In genomic region chr16:6076631-6077030, GRCh38 we compare ENCODE assay signal across 7 cellular contexts.
"Had no signal": no experiment of that assay in that cellular context is flagged by ENCODE, and none has a peak within 500 bp of the region (broad histone marks: within the 10 kb centered on the region; RNA-seq: fewer than 3 reads in every experiment).

No MANE protein-coding gene starts in this region.

- H3K27ac ChIP-seq: HL-60, KMS-11 had no signal

- H3K4me3 Mint-ChIP-seq: IgD-negative memory B cell had no signal

- H3K27ac Mint-ChIP-seq: IgD-negative memory B cell had no signal

- H3K4me3 ChIP-seq: K562 had no signal

- H3K36me3 Mint-ChIP-seq: IgD-negative memory B cell had no signal

- H3K27me3 Mint-ChIP-seq: IgD-negative memory B cell had no signal

- DNase-seq: IMR-90, KBM-7, KG1 had no signal
